Comparison of ENCODE assay signal across 21 cellular contexts in the genomic region with DNA sequence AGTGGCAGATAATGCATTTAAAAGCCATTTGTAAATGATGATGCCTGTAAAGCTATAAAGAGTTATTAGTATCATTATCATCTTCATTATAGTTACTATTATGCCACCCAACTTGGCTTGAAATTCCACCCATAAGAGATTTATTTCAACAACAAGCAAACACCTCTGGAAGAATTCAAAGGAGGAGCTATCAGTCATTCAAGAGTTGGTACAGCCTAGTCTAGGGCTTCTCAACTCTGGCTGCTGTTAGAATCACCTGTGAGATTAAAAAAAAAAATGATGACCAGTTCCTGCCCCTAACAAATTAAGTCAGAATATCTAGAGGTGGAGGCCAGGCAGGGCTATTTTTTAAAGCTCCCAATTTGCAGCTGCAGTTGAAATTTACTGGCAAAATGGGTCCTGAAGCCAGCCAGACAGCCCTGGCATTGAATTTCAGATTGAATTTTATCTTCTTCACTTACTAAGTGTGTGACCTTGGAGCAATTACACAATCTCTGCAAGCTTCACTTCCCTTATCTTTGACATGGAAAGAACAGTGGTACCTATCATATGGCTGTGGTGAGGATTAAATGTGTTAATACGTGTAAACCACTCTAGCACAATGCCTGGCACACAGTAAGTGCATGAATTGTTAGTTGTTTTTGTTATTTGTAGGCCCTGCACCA. TPM values are rescaled to one million over a fixed set of nuclear protein-coding genes. Genes with fewer than 3 reads are reported as not detected.
"Had no signal": no experiment of that assay in that cellular context is flagged by ENCODE, and none has a peak within 500 bp of the region (broad histone marks: within the 10 kb centered on the region; RNA-seq: fewer than 3 reads in every experiment).

No MANE protein-coding gene starts in this region.

- H3K27ac ChIP-seq: coronary artery, neutrophil, psoas muscle, stomach, thoracic aorta, transverse colon had no signal

- H3K4me3 Mint-ChIP-seq: naive thymus-derived CD8-positive, alpha-beta T cell had no signal

- H3K4me1 Mint-ChIP-seq: naive thymus-derived CD8-positive, alpha-beta T cell had no signal

- H3K9me3 ChIP-seq: mucosa of descending colon, neutrophil, psoas muscle, thoracic aorta, transverse colon had no signal

- H3K9me3 Mint-ChIP-seq: naive thymus-derived CD8-positive, alpha-beta T cell had no signal

- H3K4me3 ChIP-seq: coronary artery, hepatocyte, mucosa of descending colon, psoas muscle, stomach, thoracic aorta, transverse colon had no signal

- H3K4me2 ChIP-seq: hepatocyte had no signal

- H3K4me1 ChIP-seq: psoas muscle, stomach, transverse colon had no signal

- DNase-seq: effector CD4-positive, alpha-beta T cell; foreskin melanocyte; head of caudate nucleus; kidney; left colon; mammary epithelial cell; mucosa of descending colon; naive thymus-derived CD8-positive, alpha-beta T cell; psoas muscle; retina; small intestine; stimulated activated CD4-positive, alpha-beta T cell treated with anti-CD3 and anti-CD28 coated beads, Interleukin-12 subunit alpha, Interleukin-12 subunit beta, amount 100 ng/mL, for 4 hours; stimulated activated naive CD4-positive, alpha-beta T cell; stomach; substantia nigra; transverse colon had no signal

- H3K36me3 ChIP-seq: neutrophil, stomach, thoracic aorta, transverse colon had no signal

- H3K27ac Mint-ChIP-seq: naive thymus-derived CD8-positive, alpha-beta T cell had no signal

- ATAC-seq: left colon; mucosa of descending colon; naive thymus-derived CD8-positive, alpha-beta T cell; psoas muscle had no signal

- H3K27me3 ChIP-seq: hepatocyte, neutrophil, stomach, transverse colon had no signal

- FAIRE-seq: kidney, small intestine had no signal

- H3K36me3 Mint-ChIP-seq: naive thymus-derived CD8-positive, alpha-beta T cell had no signal

RNA-seq across cellular contexts. Expression of gene NALF2, which starts 58.9 kb away (rescaled TPM):
- total RNA-seq: naive thymus-derived CD8-positive, alpha-beta T cell; osteoblast; thoracic aorta had no signal
- polyA plus RNA-seq: naive thymus-derived CD8-positive, alpha-beta T cell had no signal
